ENCODE assay signal across 8 cellular contexts in genomic region chr10:4767033-4767814, GRCh38. TPM values are rescaled to one million over a fixed set of nuclear protein-coding genes. Genes with fewer than 3 reads are reported as not detected.
DNase-seq lines count a peak whose midpoint lies in the region; ATAC-seq and TF ChIP-seq lines count a peak whose summit lies in the region.

No MANE protein-coding gene starts in this region.

- no peak overlapping the region for H3K4me3 ChIP-seq in SK-N-SH (ENCODE audit: low read depth in 2 of 2, low read length in 1 of 2)

- H2AFZ ChIP-seq in SK-N-SH (ENCODE audit: low read depth): peak overlapping the region; percentile 57

- no peaks in the 10 kb centered on the region for H3K27me3 ChIP-seq in SK-N-SH (ENCODE audit: insufficient read depth)

- H3K4me1 ChIP-seq in SK-N-SH (ENCODE audit: control insufficient read depth in 1 of 2, insufficient read depth in 2 of 2, low read depth in 1 of 2, low read length in 1 of 2): peaks cover 11 to 62% of the 10 kb centered on the region in 2 experiments

- POLR2A ChIA-PET in SK-N-SH (lab: Yijun Ruan, JAX): no interaction called here

- H3K9me3 Mint-ChIP-seq in osteocyte (ENCODE audit: unreplicated experiment): no peaks in the 10 kb centered on the region

- H3K36me3 ChIP-seq in SK-N-SH (replicated peaks in 1 of 2; ENCODE audit: control insufficient read depth in 1 of 2, insufficient read depth in 2 of 2, low read length in 1 of 2): no peaks in the 10 kb centered on the region

- no peak overlapping the region for H3K4me2 ChIP-seq in SK-N-SH

- TF ChIP-seq CTCF in SK-N-SH (IDR thresholded peaks at IDR 0.05) (peak; percentile 86), osteocyte (IDR thresholded peaks at IDR 0.05) (peak; percentile 91)

- no peak for TF ChIP-seq EP300 in SK-N-SH (IDR thresholded peaks at IDR 0.05; ENCODE audit: borderline replicate concordance in 1 of 2, low read depth in 1 of 2, low read length in 1 of 2)

- H4K20me1 ChIP-seq in SK-N-SH (ENCODE audit: insufficient read depth): no peaks in the 10 kb centered on the region

- DNase-seq in SK-N-SH (peak; percentile 31), OCI-M1 (lab: John Stamatoyannopoulos, UW) (peak; percentile 50), fibroblast of gingiva (ENCODE audit: low read depth) (peak; percentile 42), osteocyte (ENCODE audit: extremely low spot score, unreplicated experiment) (no peak), C1 segment of cervical spinal cord (lab: John Stamatoyannopoulos, UW) (no peak), NCI-H1436 treated with DMSO at 0.1 percent for 48 hours (lab: John Stamatoyannopoulos, UW) (no peak)
- DNase-seq in stimulated activated naive CD4-positive, alpha-beta T cell treated with Interleukin-2 at 50 U/mL for 16 hours (lab: John Stamatoyannopoulos, UW): no peak

- H3K9me2 ChIP-seq in SK-N-SH: no peaks in the 10 kb centered on the region

- H3K4me1 Mint-ChIP-seq in osteocyte (ENCODE audit: unreplicated experiment): peaks cover 63% of the 10 kb centered on the region

- peak overlapping the region; percentile 96 for H3K9ac ChIP-seq in SK-N-SH

- no peaks in the 10 kb centered on the region for H3K27me3 Mint-ChIP-seq in osteocyte (ENCODE audit: unreplicated experiment)

- 48% methylated on average over 7 of the region's 7 CpGs for WGBS in SK-N-SH (ENCODE audit: low lambda C conversion rate)

- no peak for ATAC-seq in SK-N-SH treated with all-trans-retinoic acid at 6 μM for 48 hours

- CTCF ChIA-PET in SK-N-SH (lab: Yijun Ruan, JAX): interaction anchor here (0.6 to 11.7 kb wide), 32 partner anchors 9 to 1588 kb away, joined by 3 to 244 read pairs (median 3); no protein-coding TSS in a partner anchor

- peak overlapping the region; percentile 78 to 100 for H3K27ac ChIP-seq in SK-N-SH (ENCODE audit: low read depth in 2 of 2, low read length in 1 of 2)

- H3K4me3 Mint-ChIP-seq in osteocyte (ENCODE audit: unreplicated experiment): no peak overlapping the region

- peaks cover 55% of the 10 kb centered on the region for H3K79me2 ChIP-seq in SK-N-SH (ENCODE audit: insufficient read depth)

- no peaks in the 10 kb centered on the region for H3K9me3 ChIP-seq in SK-N-SH

- no peaks in the 10 kb centered on the region for H3K36me3 Mint-ChIP-seq in osteocyte (ENCODE audit: unreplicated experiment)

- TF ChIP-seq RAD21 in SK-N-SH (IDR thresholded peaks at IDR 0.05; ENCODE audit: low read length): peak; percentile 89

- peak overlapping the region; percentile 73 for H3K27ac Mint-ChIP-seq in osteocyte (ENCODE audit: unreplicated experiment)

- peaks cover 66% of the 10 kb centered on the region for H3F3A ChIP-seq in SK-N-SH (replicated peaks; ENCODE audit: insufficient read depth)

TF ChIP-seq in SK-N-SH, 30 proteins besides CTCF, POLR2A, EP300 and RAD21:
- TF ChIP-seq SMC3 (IDR thresholded peaks at IDR 0.05; ENCODE audit: low read depth, low read length) (peak; percentile 82), MXI1 (IDR thresholded peaks at IDR 0.05; ENCODE audit: low read depth, low read length) (no peak), TCF12 (IDR thresholded peaks at IDR 0.05) (peak; percentile 26; the same call in 1 of the 2 replicates), PBX3 (IDR thresholded peaks at IDR 0.05) (peak; percentile 49)

TF ChIP-seq in SK-N-SH treated with all-trans-retinoic acid at 6 μM for 48 hours, 23 proteins besides CTCF, POLR2A, EP300 and RAD21:
- TF ChIP-seq GLIS3 (CRISPR knock-in tag; IDR thresholded peaks at IDR 0.05) (no peak), ZNF8 (CRISPR knock-in tag; IDR thresholded peaks at IDR 0.05) (no peak), OSR1 (CRISPR knock-in tag; IDR thresholded peaks at IDR 0.05) (no peak), CREB5 (CRISPR knock-in tag; IDR thresholded peaks at IDR 0.05; ENCODE audit: low read depth) (no peak), ZNF70 (CRISPR knock-in tag; IDR thresholded peaks at IDR 0.05) (no peak), CSRNP3 (CRISPR knock-in tag; IDR thresholded peaks at IDR 0.05) (no peak), ARNTL (CRISPR knock-in tag; IDR thresholded peaks at IDR 0.05; ENCODE audit: borderline replicate concordance, low read depth) (no peak), SNAI2 (CRISPR knock-in tag; IDR thresholded peaks at IDR 0.05) (no peak), ZNF565 (CRISPR knock-in tag; conservative IDR thresholded peaks at IDR 0.05; ENCODE audit: low read depth) (no peak), ZFP30 (CRISPR knock-in tag; IDR thresholded peaks at IDR 0.05) (no peak), RARB (CRISPR knock-in tag; IDR thresholded peaks at IDR 0.05) (no peak)

RNA-seq across cellular contexts. Expression of gene AKR1E2, which starts 58.8 kb away (rescaled TPM):
- 5.8 and 6.9 TPM in 2 replicates for polyA plus RNA-seq in SK-N-SH (2012; rRNA removed)
- 4.3 and 5.0 TPM in 2 replicates for polyA plus RNA-seq in SK-N-SH (2012; cell fraction: cytosol; rRNA removed)
- 17.5 and 19.0 TPM in 2 replicates for polyA plus RNA-seq in SK-N-SH (2012; cell fraction: nucleus; rRNA removed)
- total RNA-seq in osteocyte: 1.7 and 2.5 TPM in 2 replicates

Comparison
In these comparisons a context has a peak if more than half of its experiments do, and no peak if none do; other contexts are left out.
1. DNase-seq: peak in SK-N-SH (single experiment), OCI-M1 (single experiment) and fibroblast of gingiva (single experiment); none in osteocyte (single experiment), C1 segment of cervical spinal cord (0 of 14), NCI-H1436 treated with DMSO at 0.1 percent for 48 hours (single experiment) and stimulated activated naive CD4-positive, alpha-beta T cell treated with Interleukin-2 at 50 U/mL for 16 hours (single experiment).